Comparison of ENCODE assay signal across 9 cellular contexts in the genomic region with DNA sequence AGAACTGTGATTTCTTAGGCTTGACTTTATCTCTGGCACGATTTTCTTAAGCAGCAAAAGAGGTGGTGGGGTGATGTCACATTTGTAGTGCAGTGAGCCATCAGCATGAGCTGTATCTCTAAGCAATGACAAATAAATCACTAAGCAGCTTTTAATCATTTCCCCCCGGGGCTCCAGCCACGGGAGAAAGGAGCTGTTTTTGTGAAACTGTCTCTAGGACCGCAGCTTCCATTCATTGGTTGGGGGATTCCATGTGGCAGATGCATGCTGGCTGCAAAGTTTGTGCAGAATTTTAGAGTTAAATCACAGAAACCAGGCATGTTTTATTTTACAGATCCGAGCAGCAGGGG. TPM values are rescaled to one million over a fixed set of nuclear protein-coding genes. Genes with fewer than 3 reads are reported as not detected.
DNase-seq lines count a peak whose midpoint lies in the region; ATAC-seq and TF ChIP-seq lines count a peak whose summit lies in the region.
"Had no signal": no experiment of that assay in that cellular context is flagged by ENCODE, and none has a peak within 500 bp of the region (broad histone marks: within the 10 kb centered on the region; RNA-seq: fewer than 3 reads in every experiment).

No MANE protein-coding gene starts in this region.

- CTCF ChIA-PET in SK-N-SH (lab: Yijun Ruan, JAX), result interaction anchor here (0.8 to 2.6 kb wide), 6 partner anchors 13 to 215 kb away, joined by 4 to 15 read pairs (median 6); no protein-coding TSS in a partner anchor

- TF ChIP-seq POLR2A in esophagus muscularis mucosa (IDR thresholded peaks at IDR 0.05; ENCODE audit: low read depth), result no peak

- peak overlapping the region; percentile 93 for H3K4me2 ChIP-seq in SK-N-SH
- peak overlapping the region; percentile 71 for H3K4me2 ChIP-seq in parathyroid adenoma (ENCODE audit: low read length)

- peaks cover 12% of the 10 kb centered on the region for H3F3A ChIP-seq in SK-N-SH (replicated peaks; ENCODE audit: insufficient read depth)

- peak overlapping the region; percentile 64 to 76; a peak in 3 of 4 replicates for H3K27ac ChIP-seq in SK-N-SH (ENCODE audit: low read depth in 2 of 2, low read length in 1 of 2)
- peak overlapping the region; percentile 84 to 89 (median 86) for H3K27ac ChIP-seq in esophagus muscularis mucosa (replicated peaks in 1 of 4)
- peak overlapping the region; percentile 88 for H3K27ac ChIP-seq in parathyroid adenoma
- H3K27ac ChIP-seq: 22Rv1 had no signal

- H3K9ac ChIP-seq in SK-N-SH (peak overlapping the region; percentile 59; the same call in 1 of the 2 replicates), parathyroid adenoma (no peak overlapping the region)

- no peaks in the 10 kb centered on the region for H3K27me3 ChIP-seq in SK-N-SH (ENCODE audit: insufficient read depth)
- no peaks in the 10 kb centered on the region for H3K27me3 ChIP-seq in esophagus muscularis mucosa
- no peaks in the 10 kb centered on the region for H3K27me3 ChIP-seq in parathyroid adenoma (ENCODE audit: control insufficient read depth, insufficient read depth, low read length)

- no peaks in the 10 kb centered on the region for H3K9me3 ChIP-seq in SK-N-SH
- no peaks in the 10 kb centered on the region for H3K9me3 ChIP-seq in esophagus muscularis mucosa
- no peaks in the 10 kb centered on the region for H3K9me3 ChIP-seq in parathyroid adenoma (ENCODE audit: control insufficient read depth, low read length)

- H3K4me1 ChIP-seq in SK-N-SH (ENCODE audit: control insufficient read depth in 1 of 2, insufficient read depth in 2 of 2, low read depth in 1 of 2, low read length in 1 of 2) (peaks cover 27 to 28% of the 10 kb centered on the region in 2 experiments), esophagus muscularis mucosa (peaks cover 30 to 49% (median 42%) of the 10 kb centered on the region in 4 donors), parathyroid adenoma (peaks cover 48% of the 10 kb centered on the region)

- POLR2A ChIA-PET in SK-N-SH (lab: Yijun Ruan, JAX), result interaction anchor here (0.7 to 1.2 kb wide), 2 partner anchors 27 to 46 kb away, joined by 3 to 4 read pairs; no protein-coding TSS in a partner anchor

- peak; percentile 46 to 53; a peak in 2 of 4 replicates for TF ChIP-seq EP300 in SK-N-SH (IDR thresholded peaks at IDR 0.05; ENCODE audit: borderline replicate concordance in 1 of 2, low read depth in 1 of 2, low read length in 1 of 2)
- no peak for TF ChIP-seq EP300 in esophagus muscularis mucosa (IDR thresholded peaks at IDR 0.05)

- H4K20me1 ChIP-seq in SK-N-SH (ENCODE audit: insufficient read depth), result no peaks in the 10 kb centered on the region

- H3K4me3 ChIP-seq in SK-N-SH (ENCODE audit: low read depth in 2 of 2, low read length in 1 of 2) (peak overlapping the region; percentile 51 to 59), esophagus muscularis mucosa (peak overlapping the region; percentile 59 to 70 (median 64)), parathyroid adenoma (ENCODE audit: low read depth, low read length) (peak overlapping the region; percentile 88)

- no peaks in the 10 kb centered on the region for H3K9me2 ChIP-seq in SK-N-SH

- peak; percentile 39 for ATAC-seq in HG02642 (IDR thresholded peaks at IDR 0.05; ENCODE audit: poor library complexity, unreplicated experiment)

- TF ChIP-seq RAD21 in SK-N-SH (IDR thresholded peaks at IDR 0.05; ENCODE audit: low read length), result no peak

- WGBS in SK-N-SH (ENCODE audit: low lambda C conversion rate), result 1% methylated on average over 5 of the region's 5 CpGs
- WGBS in esophagus muscularis mucosa, result 1% methylated on average over 5 of the region's 5 CpGs

- no peak for TF ChIP-seq CTCF in SK-N-SH (IDR thresholded peaks at IDR 0.05)
- TF ChIP-seq CTCF in esophagus muscularis mucosa (IDR thresholded peaks at IDR 0.05), result no peak
- TF ChIP-seq CTCF in parathyroid adenoma (IDR thresholded peaks at IDR 0.05), result no peak

- DNase-seq in DMS 273 (lab: John Stamatoyannopoulos, UW; ENCODE audit: unreplicated experiment) (peak; percentile 55), DMS 273 treated with DMSO at 0.1 percent for 48 hours (lab: John Stamatoyannopoulos, UW) (no peak), SK-N-SH (peak; percentile 74), esophagus muscularis mucosa (ENCODE audit: extremely low spot score) (no peak), GF-D8 (lab: John Stamatoyannopoulos, UW) (no peak), SHP77 (lab: John Stamatoyannopoulos, UW) (no peak)

- H3K79me2 ChIP-seq in SK-N-SH (ENCODE audit: insufficient read depth), result no peaks in the 10 kb centered on the region
- peaks cover 9% of the 10 kb centered on the region for H3K79me2 ChIP-seq in parathyroid adenoma

- H2AFZ ChIP-seq in SK-N-SH (ENCODE audit: low read depth), result peak overlapping the region; percentile 84
- peak overlapping the region; percentile 79 for H2AFZ ChIP-seq in parathyroid adenoma

- intact Hi-C loops in esophagus muscularis mucosa (cut with DNase I), result no loop called here

- H3K36me3 ChIP-seq in SK-N-SH (replicated peaks in 1 of 2; ENCODE audit: control insufficient read depth in 1 of 2, insufficient read depth in 2 of 2, low read length in 1 of 2) (no peaks in the 10 kb centered on the region), esophagus muscularis mucosa (no peaks in the 10 kb centered on the region), parathyroid adenoma (ENCODE audit: control insufficient read depth, insufficient read depth, low read length) (no peaks in the 10 kb centered on the region)

TF ChIP-seq in SK-N-SH, 30 proteins besides CTCF, POLR2A, EP300 and RAD21 (continues in another document):
- TF ChIP-seq NFIC (IDR thresholded peaks at IDR 0.05; ENCODE audit: borderline replicate concordance) (no peak), FOSL2 (IDR thresholded peaks at IDR 0.05; ENCODE audit: borderline replicate concordance, low read depth) (peak; percentile 44; the same call in 1 of the 2 replicates), GABPA (IDR thresholded peaks at IDR 0.05; ENCODE audit: low read depth) (no peak), MXI1 (IDR thresholded peaks at IDR 0.05; ENCODE audit: low read depth, low read length) (peak; percentile 36; the same call in 1 of the 2 replicates), GATA2 (CRISPR knock-in tag; IDR thresholded peaks at IDR 0.05) (peak; percentile 45; the same call in 1 of the 2 replicates), POLR2AphosphoS5 (IDR thresholded peaks at IDR 0.05; ENCODE audit: low read depth, low read length) (no peak), SMC3 (IDR thresholded peaks at IDR 0.05; ENCODE audit: low read depth, low read length) (no peak), RCOR1 (IDR thresholded peaks at IDR 0.05; ENCODE audit: low read length) (0 out of 2 replicates have a peak, but pooled peaks have one; percentile 31), TAF1 (IDR thresholded peaks at IDR 0.05; ENCODE audit: borderline replicate concordance, low read depth, low read length) (no peak), MEF2A (IDR thresholded peaks at IDR 0.05; ENCODE audit: borderline replicate concordance, low read depth) (no peak), YY1 (IDR thresholded peaks at IDR 0.05; ENCODE audit: low read depth) (peak; percentile 25; the same call in 1 of the 2 replicates), CHD2 (IDR thresholded peaks at IDR 0.05; ENCODE audit: low read length, partially characterized antibody) (peak; percentile 18), NRF1 (IDR thresholded peaks at IDR 0.05; ENCODE audit: low read depth, low read length) (no peak), FOXJ3 (CRISPR knock-in tag; IDR thresholded peaks at IDR 0.05) (no peak)
- TF ChIP-seq, protein P1, sequence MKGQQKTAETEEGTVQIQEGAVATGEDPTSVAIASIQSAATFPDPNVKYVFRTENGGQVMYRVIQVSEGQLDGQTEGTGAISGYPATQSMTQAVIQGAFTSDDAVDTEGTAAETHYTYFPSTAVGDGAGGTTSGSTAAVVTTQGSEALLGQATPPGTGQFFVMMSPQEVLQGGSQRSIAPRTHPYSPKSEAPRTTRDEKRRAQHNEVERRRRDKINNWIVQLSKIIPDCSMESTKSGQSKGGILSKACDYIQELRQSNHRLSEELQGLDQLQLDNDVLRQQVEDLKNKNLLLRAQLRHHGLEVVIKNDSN (IDR thresholded peaks at IDR 0.05; ENCODE audit: borderline replicate concordance, low read depth), result no peak
- TF ChIP-seq, protein P2, sequence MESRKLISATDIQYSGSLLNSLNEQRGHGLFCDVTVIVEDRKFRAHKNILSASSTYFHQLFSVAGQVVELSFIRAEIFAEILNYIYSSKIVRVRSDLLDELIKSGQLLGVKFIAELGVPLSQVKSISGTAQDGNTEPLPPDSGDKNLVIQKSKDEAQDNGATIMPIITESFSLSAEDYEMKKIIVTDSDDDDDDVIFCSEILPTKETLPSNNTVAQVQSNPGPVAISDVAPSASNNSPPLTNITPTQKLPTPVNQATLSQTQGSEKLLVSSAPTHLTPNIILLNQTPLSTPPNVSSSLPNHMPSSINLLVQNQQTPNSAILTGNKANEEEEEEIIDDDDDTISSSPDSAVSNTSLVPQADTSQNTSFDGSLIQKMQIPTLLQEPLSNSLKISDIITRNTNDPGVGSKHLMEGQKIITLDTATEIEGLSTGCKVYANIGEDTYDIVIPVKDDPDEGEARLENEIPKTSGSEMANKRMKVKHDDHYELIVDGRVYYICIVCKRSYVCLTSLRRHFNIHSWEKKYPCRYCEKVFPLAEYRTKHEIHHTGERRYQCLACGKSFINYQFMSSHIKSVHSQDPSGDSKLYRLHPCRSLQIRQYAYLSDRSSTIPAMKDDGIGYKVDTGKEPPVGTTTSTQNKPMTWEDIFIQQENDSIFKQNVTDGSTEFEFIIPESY (IDR thresholded peaks at IDR 0.05; ENCODE audit: borderline replicate concordance, low read depth), result no peak
- TF ChIP-seq, protein P3, sequence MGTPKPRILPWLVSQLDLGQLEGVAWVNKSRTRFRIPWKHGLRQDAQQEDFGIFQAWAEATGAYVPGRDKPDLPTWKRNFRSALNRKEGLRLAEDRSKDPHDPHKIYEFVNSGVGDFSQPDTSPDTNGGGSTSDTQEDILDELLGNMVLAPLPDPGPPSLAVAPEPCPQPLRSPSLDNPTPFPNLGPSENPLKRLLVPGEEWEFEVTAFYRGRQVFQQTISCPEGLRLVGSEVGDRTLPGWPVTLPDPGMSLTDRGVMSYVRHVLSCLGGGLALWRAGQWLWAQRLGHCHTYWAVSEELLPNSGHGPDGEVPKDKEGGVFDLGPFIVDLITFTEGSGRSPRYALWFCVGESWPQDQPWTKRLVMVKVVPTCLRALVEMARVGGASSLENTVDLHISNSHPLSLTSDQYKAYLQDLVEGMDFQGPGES (IDR thresholded peaks at IDR 0.05; ENCODE audit: low read depth, low read length), result no peak

RNA-seq across cellular contexts. Expression of a gene that starts 0.5 kb away (rescaled TPM):
- polyA plus RNA-seq in SK-N-SH (2012; rRNA removed), result 4.2 and 7.2 TPM in 2 replicates
- 4.4 and 5.3 TPM in 2 replicates for polyA plus RNA-seq in SK-N-SH (2012; cell fraction: cytosol; rRNA removed)
- polyA plus RNA-seq in SK-N-SH (2012; cell fraction: nucleus; rRNA removed), result 15.2 and 19.9 TPM in 2 replicates
- total RNA-seq in esophagus muscularis mucosa, result 10 to 100 TPM; 10.1 to 15.9 (median 12.5) TPM

Comparison
In these comparisons a context has a peak if more than half of its experiments do, and no peak if none do; other contexts are left out.
1. DNase-seq: peak in DMS 273 (single experiment) and SK-N-SH (single experiment); none in DMS 273 treated with DMSO at 0.1 percent for 48 hours (single experiment), esophagus muscularis mucosa (single experiment), GF-D8 (single experiment) and SHP77 (0 of 2).
2. Peak in every context shown above with its lines, with median percentiles within 50 percentile points of each other: H3K27ac ChIP-seq and H3K4me3 ChIP-seq.